In genomic region chr13:32315255-32316029, GRCh38 we compare ENCODE assay signal across 8 cellular contexts. TPM values are rescaled to one million over a fixed set of nuclear protein-coding genes. Genes with fewer than 3 reads are reported as not detected.
A peak's percentile ranks its signal among the peaks of the same experiment; 100 is the strongest.
DNase-seq lines count a peak whose midpoint lies in the region; ATAC-seq and TF ChIP-seq lines count a peak whose summit lies in the region.

TSS of gene BRCA2 (plus strand) at chr13:32315508. CDS start at chr13:32316461, 953 bp downstream.
TSS of gene ZAR1L (minus strand) at chr13:32315363. CDS start at chr13:32311925, 3,438 bp downstream.

- H3K4me3 ChIP-seq in ascending aorta (peak within 1 kb of the TSS; percentile 61 to 78), rectal smooth muscle tissue (ENCODE audit: low read length) (peak within 1 kb of the TSS; percentile 85), vagina (peak within 1 kb of the TSS; percentile 59 to 92)

- TF ChIP-seq CTCF in ascending aorta (IDR thresholded peaks at IDR 0.05), result no peak
- TF ChIP-seq CTCF in vagina (IDR thresholded peaks at IDR 0.05), result peak in 1 of 3 experiments; percentile 16

- H3K4me3 Mint-ChIP-seq in T-helper 2 cell treated with Interferon-gamma antibody and Interleukin-4, amounts not matched to agents 5 μg/mL and 100 μg/mL, for 36 hours, result peak within 1 kb of the TSS; percentile 96

- intact Hi-C loops in ascending aorta (cut with DNase I), result loop anchor here (5.0 to 10.0 kb wide), 2 partner anchors 222 to 1151 kb away; partner anchors contain the start of genes HSPH1 and N4BP2L2
- intact Hi-C loops in vagina (cut with DNase I), result loop anchor here (10.0 kb wide), 1 partner anchor 411 kb away; no protein-coding TSS in a partner anchor

- H3K27ac ChIP-seq in ascending aorta (peak within 1 kb of the TSS; percentile 94 to 98), rectal smooth muscle tissue (ENCODE audit: low read depth, low read length) (peak within 1 kb of the TSS; percentile 92), vagina (peak within 1 kb of the TSS; percentile 95)

- H3K9me3 ChIP-seq in ascending aorta (no peaks in the 10 kb centered on the region), vagina (no peaks in the 10 kb centered on the region)

- ATAC-seq in GM18499 (IDR thresholded peaks at IDR 0.05; ENCODE audit: insufficient read depth, unreplicated experiment) (peak; percentile 59), HG02840 (IDR thresholded peaks at IDR 0.05; ENCODE audit: low FRiP score, unreplicated experiment) (peak; percentile 92)

- TF ChIP-seq POLR2A in vagina (IDR thresholded peaks at IDR 0.05), result peak in 1 of 2 donors; percentile 32

- no peaks in the 10 kb centered on the region for H3K36me3 ChIP-seq in ascending aorta
- H3K36me3 ChIP-seq in rectal smooth muscle tissue (ENCODE audit: control insufficient read depth, insufficient read depth, low read length), result no peaks in the 10 kb centered on the region
- no peaks in the 10 kb centered on the region for H3K36me3 ChIP-seq in vagina

- H3K4me1 ChIP-seq in ascending aorta (peaks cover 0 to 2% of the 10 kb centered on the region in 2 donors), rectal smooth muscle tissue (ENCODE audit: control insufficient read depth, insufficient read depth, low read length) (no peaks in the 10 kb centered on the region), vagina (peaks cover 6% of the 10 kb centered on the region)

- H3K9me3 Mint-ChIP-seq in T-helper 2 cell treated with Interferon-gamma antibody and Interleukin-4, amounts not matched to agents 5 μg/mL and 100 μg/mL, for 36 hours, result no peaks in the 10 kb centered on the region

- peaks cover 18% of the 10 kb centered on the region for H3K36me3 Mint-ChIP-seq in T-helper 2 cell treated with Interferon-gamma antibody and Interleukin-4, amounts not matched to agents 5 μg/mL and 100 μg/mL, for 36 hours (ENCODE audit: low read depth)

- peak within 1 kb of the TSS; percentile 66 for H3K9ac ChIP-seq in rectal smooth muscle tissue (ENCODE audit: low read length)

- H3K27me3 ChIP-seq in ascending aorta, result no peaks in the 10 kb centered on the region
- no peaks in the 10 kb centered on the region for H3K27me3 ChIP-seq in rectal smooth muscle tissue (ENCODE audit: control insufficient read depth, insufficient read depth, low read length)
- no peaks in the 10 kb centered on the region for H3K27me3 ChIP-seq in vagina

- no peaks in the 10 kb centered on the region for H3K27me3 Mint-ChIP-seq in T-helper 2 cell treated with Interferon-gamma antibody and Interleukin-4, amounts not matched to agents 5 μg/mL and 100 μg/mL, for 36 hours (ENCODE audit: low read depth)

- H3K4me1 Mint-ChIP-seq in T-helper 2 cell treated with Interferon-gamma antibody and Interleukin-4, amounts not matched to agents 5 μg/mL and 100 μg/mL, for 36 hours (ENCODE audit: low read depth), result peaks cover 29% of the 10 kb centered on the region

- peak; percentile 63 for DNase-seq in NCI-H1694 (lab: John Stamatoyannopoulos, UW)
- peak; percentile 90 for DNase-seq in T-helper 2 cell treated with Interferon-gamma antibody and Interleukin-4, amounts not matched to agents 5 μg/mL and 100 μg/mL, for 36 hours (ENCODE audit: low spot score)
- DNase-seq in ascending aorta (ENCODE audit: low spot score in 2 of 2), result peak; percentile 54 to 95
- peak; percentile 85 for DNase-seq in hepatic stellate cell (ENCODE audit: low spot score)
- peak in 1 of 2 donors; percentile 93 for DNase-seq in vagina (ENCODE audit: extremely low spot score in 2 of 2)

- H3K27ac Mint-ChIP-seq in T-helper 2 cell treated with Interferon-gamma antibody and Interleukin-4, amounts not matched to agents 5 μg/mL and 100 μg/mL, for 36 hours, result peak within 1 kb of the TSS; percentile 100

RNA-seq across cellular contexts. Expression of gene BRCA2, which starts in this region (rescaled TPM):
- 0.64 TPM for total RNA-seq in ascending aorta
- 3.9 TPM for total RNA-seq in vagina

RNA-seq across cellular contexts. Expression of gene ZAR1L, which starts in this region (rescaled TPM):
- total RNA-seq in ascending aorta (not detected), vagina (not detected)

Comparison
In these comparisons a context has a peak if more than half of its experiments do, and no peak if none do; other contexts are left out.
1. Peak in DNase-seq, H3K4me3 ChIP-seq and H3K27ac ChIP-seq in ascending aorta; RNA of the genes that start here not detected or under 1 TPM.